Comparison of ENCODE assay signal across 33 cellular contexts in genomic region chr10:84391326-84391725, GRCh38.
DNase-seq lines count a peak whose midpoint lies in the region; ATAC-seq and TF ChIP-seq lines count a peak whose summit lies in the region.
"Had no signal": no experiment of that assay in that cellular context is flagged by ENCODE, and none has a peak within 500 bp of the region (broad histone marks: within the 10 kb centered on the region; RNA-seq: fewer than 3 reads in every experiment).

No MANE protein-coding gene starts in this region.

- TF ChIP-seq POLR2A in testis (IDR thresholded peaks at IDR 0.05): no peak

- no peaks in the 10 kb centered on the region for H3K27me3 ChIP-seq in testis
- H3K27me3 ChIP-seq: cardiac muscle cell, ovary, Peyer's patch, tibial nerve had no signal

- H3K4me1 ChIP-seq in testis: no peaks in the 10 kb centered on the region
- H3K4me1 ChIP-seq: Peyer's patch had no signal

- peak; percentile 23 to 46 for DNase-seq in NCI-H446 (lab: John Stamatoyannopoulos, UW)
- DNase-seq in medulla oblongata (ENCODE audit: extremely low spot score): peak; percentile 64
- no peak for DNase-seq in testis
- no peak for DNase-seq in hepatic stellate cell (ENCODE audit: low spot score)
- no peak for DNase-seq in activated naive CD4-positive, alpha-beta T cell treated with anti-CD3 and anti-CD28 coated beads for 36 hours
- no peak for DNase-seq in AML-193 (lab: John Stamatoyannopoulos, UW)
- DNase-seq: activated CD4-positive, alpha-beta T cell treated with anti-CD3 and anti-CD28 coated beads for 1 hour; activated CD8-positive, alpha-beta T cell treated with anti-CD3 and anti-CD28 coated beads, Interleukin-2, amount 10 ng/mL, durations not matched to agents 7 days and 5 days; activated naive CD4-positive, alpha-beta T cell treated with anti-CD3 and anti-CD28 coated beads, Interleukin-2, amount 50 U/mL, for 16 hours; Calu3; effector memory CD8-positive, alpha-beta T cell; GF-D8; Karpas-422; NCI-H1417; NCI-H2107; NCI-H774; ovary; Peyer's patch; retina; SHP77 treated with DMSO at 0.1 percent for 48 hours had no signal

- no peak overlapping the region for H3K27ac ChIP-seq in testis
- H3K27ac ChIP-seq: C4-2B, cardiac muscle cell, coronary artery, ovary, Peyer's patch had no signal

- H3K9me3 ChIP-seq in testis: no peaks in the 10 kb centered on the region
- H3K9me3 ChIP-seq: Peyer's patch, tibial nerve had no signal

- CTCF ChIA-PET in activated naive CD4-positive, alpha-beta T cell treated with anti-CD3 and anti-CD28 coated beads for 36 hours (lab: Charles Lee): interaction anchor here (0.6 to 1.6 kb wide), 2 partner anchors 40 to 146 kb away, joined by 3 to 5 read pairs; no protein-coding TSS in a partner anchor

- H3K36me3 ChIP-seq in testis (ENCODE audit: low read depth, missing control alignments): no peaks in the 10 kb centered on the region
- H3K36me3 ChIP-seq: ovary, Peyer's patch had no signal

- WGBS in testis, 2 donors: 86 to 91% methylated on average over 4 of the region's 4 CpGs

- peaks cover 28% of the 10 kb centered on the region for H3K36me3 Mint-ChIP-seq in activated naive CD4-positive, alpha-beta T cell treated with anti-CD3 and anti-CD28 coated beads for 36 hours (ENCODE audit: low read depth)

- no peak overlapping the region for H3K4me3 Mint-ChIP-seq in activated naive CD4-positive, alpha-beta T cell treated with anti-CD3 and anti-CD28 coated beads for 36 hours
- H3K4me3 Mint-ChIP-seq: activated CD8-positive, alpha-beta T cell treated with anti-CD3 and anti-CD28 coated beads, Interleukin-2, amount 10 ng/mL, durations not matched to agents 7 days and 5 days; effector memory CD8-positive, alpha-beta T cell; memory B cell; neural crest cell; stimulated activated naive CD8-positive, alpha-beta T cell treated with anti-CD3 and anti-CD28 coated beads, Interleukin-15, Interleukin-2, amounts not matched to agents 100 ng/mL and 50 ng/mL, for 24 hours; T-helper 2 cell treated with Interferon-gamma antibody and Interleukin-4, amounts not matched to agents 5 μg/mL and 100 μg/mL, for 36 hours had no signal

- peak; percentile 57 for ATAC-seq in esophagus mucosa
- ATAC-seq: activated CD8-positive, alpha-beta T cell treated with anti-CD3 and anti-CD28 coated beads, Interleukin-2, amount 10 ng/mL, durations not matched to agents 7 days and 5 days; effector memory CD8-positive, alpha-beta T cell; HCT116; HepG2; left lobe of liver had no signal

- H3K4me3 ChIP-seq in testis: no peak overlapping the region
- H3K4me3 ChIP-seq: cardiac muscle cell, coronary artery, ovary, Peyer's patch, smooth muscle cell, tibial nerve had no signal

- no peak overlapping the region for H3K27ac Mint-ChIP-seq in activated naive CD4-positive, alpha-beta T cell treated with anti-CD3 and anti-CD28 coated beads for 36 hours
- H3K27ac Mint-ChIP-seq: activated CD8-positive, alpha-beta T cell treated with anti-CD3 and anti-CD28 coated beads, Interleukin-2, amount 10 ng/mL, durations not matched to agents 7 days and 5 days; memory B cell; stimulated activated naive CD8-positive, alpha-beta T cell treated with anti-CD3 and anti-CD28 coated beads, Interleukin-15, Interleukin-2, amounts not matched to agents 100 ng/mL and 50 ng/mL, for 24 hours; T-helper 2 cell treated with Interferon-gamma antibody and Interleukin-4, amounts not matched to agents 5 μg/mL and 100 μg/mL, for 36 hours had no signal

- no peak for TF ChIP-seq CTCF in testis (IDR thresholded peaks at IDR 0.05)

- no peaks in the 10 kb centered on the region for H3K9me3 Mint-ChIP-seq in activated naive CD4-positive, alpha-beta T cell treated with anti-CD3 and anti-CD28 coated beads for 36 hours
- H3K9me3 Mint-ChIP-seq: effector memory CD8-positive, alpha-beta T cell; memory B cell; stimulated activated naive CD8-positive, alpha-beta T cell treated with anti-CD3 and anti-CD28 coated beads, Interleukin-15, Interleukin-2, amounts not matched to agents 100 ng/mL and 50 ng/mL, for 24 hours; T-helper 2 cell treated with Interferon-gamma antibody and Interleukin-4, amounts not matched to agents 5 μg/mL and 100 μg/mL, for 36 hours had no signal

- peaks cover 19% of the 10 kb centered on the region for H3K4me1 Mint-ChIP-seq in activated naive CD4-positive, alpha-beta T cell treated with anti-CD3 and anti-CD28 coated beads for 36 hours (ENCODE audit: low read depth)
- H3K4me1 Mint-ChIP-seq: neural crest cell had no signal

- H3K27me3 Mint-ChIP-seq in activated naive CD4-positive, alpha-beta T cell treated with anti-CD3 and anti-CD28 coated beads for 36 hours (ENCODE audit: low read depth): no peaks in the 10 kb centered on the region
- H3K27me3 Mint-ChIP-seq: effector memory CD8-positive, alpha-beta T cell; memory B cell; stimulated activated naive CD8-positive, alpha-beta T cell treated with anti-CD3 and anti-CD28 coated beads, Interleukin-15, Interleukin-2, amounts not matched to agents 100 ng/mL and 50 ng/mL, for 24 hours had no signal

- intact Hi-C loops in testis (cut with DNase I; ENCODE audit: low total_unique reads): no loop called here
- intact Hi-C loops in activated naive CD4-positive, alpha-beta T cell treated with anti-CD3 and anti-CD28 coated beads for 36 hours (cut with micrococcal nuclease): no loop called here

Comparison
In these comparisons a context has a peak if more than half of its experiments do, and no peak if none do; other contexts are left out.
1. DNase-seq: peak in NCI-H446 (2 of 2) and medulla oblongata (single experiment); none in testis (single experiment), hepatic stellate cell (single experiment), activated naive CD4-positive, alpha-beta T cell treated with anti-CD3 and anti-CD28 coated beads for 36 hours (single experiment) and AML-193 (0 of 2).